Comparison of ENCODE assay signal across 19 cellular contexts in the genomic region with DNA sequence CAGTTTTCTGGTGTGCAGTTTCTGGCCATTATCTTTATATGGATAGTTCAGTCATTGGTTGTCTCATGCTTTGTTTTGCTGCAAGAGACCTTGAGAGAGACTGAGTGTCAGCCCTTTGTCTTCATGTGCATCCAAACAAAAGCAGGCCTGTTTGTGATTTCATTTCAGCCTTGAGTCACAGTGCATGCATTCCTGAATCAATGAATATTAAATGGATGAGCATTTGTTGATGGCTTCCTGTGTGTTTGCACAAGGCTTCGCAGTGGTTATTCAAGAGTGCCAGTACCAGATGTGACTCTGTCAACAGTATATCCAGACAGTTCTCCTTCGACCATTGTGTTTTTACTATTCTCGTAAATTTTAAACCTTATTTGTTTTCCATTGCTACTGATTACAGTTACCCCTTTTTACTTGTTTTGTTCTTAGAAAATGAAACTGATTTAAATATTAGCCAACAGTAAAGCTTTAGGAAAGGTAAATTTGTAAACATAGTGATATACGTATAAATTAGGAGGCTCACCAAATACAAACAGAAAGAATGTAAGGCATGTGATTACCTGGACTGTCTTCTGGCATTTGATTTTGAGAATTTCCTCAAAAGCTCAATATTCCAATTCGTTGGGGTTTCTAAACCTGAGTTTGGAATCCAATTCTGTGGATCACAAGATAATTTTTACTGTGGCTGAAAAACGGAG.
DNase-seq lines count a peak whose midpoint lies in the region; ATAC-seq and TF ChIP-seq lines count a peak whose summit lies in the region.
"Had no signal": no experiment of that assay in that cellular context is flagged by ENCODE, and none has a peak within 500 bp of the region (broad histone marks: within the 10 kb centered on the region; RNA-seq: fewer than 3 reads in every experiment).

No MANE protein-coding gene starts in this region.

- no peaks in the 10 kb centered on the region for H3K27me3 Mint-ChIP-seq in WTC11 (ENCODE audit: low read depth)
- H3K27me3 Mint-ChIP-seq: T-helper 17 cell had no signal

- DNase-seq in A673 (ENCODE audit: low spot score) = peak; percentile 36
- DNase-seq in WTC11 (ENCODE audit: low spot score) = no peak
- DNase-seq in iPS-NIHi11 (ENCODE audit: low spot score) = peak; percentile 26
- DNase-seq in lower leg skin (ENCODE audit: low spot score in 2 of 2) = no peak
- no peak for DNase-seq in GOT3 (lab: John Stamatoyannopoulos, UW)
- DNase-seq in Peyer's patch = no peak
- DNase-seq: activated CD4-positive, alpha-beta T cell treated with anti-CD3 and anti-CD28 coated beads, Interleukin-2, amount 50 U/mL, for 4 hours; activated gamma-delta T cell treated with Interleukin-2 at 50 U/mL for 16 hours; GF-D8; kidney glomerular epithelial cell; MV-4-11; natural killer cell; T-helper 17 cell; upper lobe of left lung had no signal

- TF ChIP-seq EP300 in gastroesophageal sphincter (IDR thresholded peaks at IDR 0.05) = no peak

- POLR2A ChIA-PET in A673 (lab: Charles Lee; ENCODE audit: low non-redundant PET) (interaction anchor here (0.7 kb wide), 1 partner anchor 14 kb away, joined by 4 read pairs; no protein-coding TSS in a partner anchor), WTC11 (lab: Charles Lee) (no interaction called here)

- H3K27ac ChIP-seq in A673 (ENCODE audit: low read depth, low read length, poor library complexity, severe bottlenecking) (no peak overlapping the region), HUES64 (ENCODE audit: low read depth, low read length) (peak overlapping the region; percentile 90), Peyer's patch (no peak overlapping the region), gastroesophageal sphincter (no peak overlapping the region)
- H3K27ac ChIP-seq: cardiac muscle cell, esophagus muscularis mucosa, HL-60, upper lobe of left lung had no signal

- peak; percentile 85 for ATAC-seq in WTC11
- ATAC-seq in gastroesophageal sphincter = no peak
- ATAC-seq: natural killer cell, T-helper 17 cell had no signal

- intact Hi-C loops in A673 (cut with micrococcal nuclease; ENCODE audit: unreplicated experiment) = no loop called here
- intact Hi-C loops in lower leg skin (cut with DNase I; ENCODE audit: low total_unique reads) = no loop called here

- no peak overlapping the region for H3K4me3 ChIP-seq in A673 (ENCODE audit: low read depth, low read length, poor library complexity, severe bottlenecking)
- no peak overlapping the region for H3K4me3 ChIP-seq in HUES64 (ENCODE audit: low read length)
- H3K4me3 ChIP-seq in lower leg skin (ENCODE audit: low read depth, poor library complexity, severe bottlenecking) = no peak overlapping the region
- no peak overlapping the region for H3K4me3 ChIP-seq in Peyer's patch
- H3K4me3 ChIP-seq in gastroesophageal sphincter = no peak overlapping the region
- H3K4me3 ChIP-seq: cardiac muscle cell, esophagus muscularis mucosa, upper lobe of left lung had no signal

- H3K4me1 Mint-ChIP-seq in WTC11 = peaks cover 69% of the 10 kb centered on the region
- H3K4me1 Mint-ChIP-seq: natural killer cell, T-helper 17 cell had no signal

- no peaks in the 10 kb centered on the region for H3K4me1 ChIP-seq in A673 (ENCODE audit: insufficient read depth, low read length, poor library complexity, severe bottlenecking)
- H3K4me1 ChIP-seq in HUES64 (ENCODE audit: insufficient read depth, low read length) = peaks cover 50% of the 10 kb centered on the region
- no peaks in the 10 kb centered on the region for H3K4me1 ChIP-seq in Peyer's patch
- no peaks in the 10 kb centered on the region for H3K4me1 ChIP-seq in gastroesophageal sphincter
- H3K4me1 ChIP-seq: esophagus muscularis mucosa, upper lobe of left lung had no signal

- H3K36me3 ChIP-seq in A673 (ENCODE audit: insufficient read depth, low read length, poor library complexity, severe bottlenecking) (no peaks in the 10 kb centered on the region), HUES64 (ENCODE audit: insufficient read depth, low read length) (no peaks in the 10 kb centered on the region), Peyer's patch (no peaks in the 10 kb centered on the region), gastroesophageal sphincter (no peaks in the 10 kb centered on the region)
- H3K36me3 ChIP-seq: cardiac muscle cell, esophagus muscularis mucosa, upper lobe of left lung had no signal

- TF ChIP-seq POLR2A in lower leg skin (IDR thresholded peaks at IDR 0.05) (no peak), Peyer's patch (IDR thresholded peaks at IDR 0.05) (no peak), gastroesophageal sphincter (IDR thresholded peaks at IDR 0.05) (no peak)

- H3K36me3 Mint-ChIP-seq in WTC11 = peaks cover 2% of the 10 kb centered on the region; the same call in 1 of the 2 replicates

- H3K9me3 ChIP-seq in A673 (ENCODE audit: low read depth, low read length, poor library complexity, severe bottlenecking) = no peaks in the 10 kb centered on the region
- no peaks in the 10 kb centered on the region for H3K9me3 ChIP-seq in HUES64 (ENCODE audit: insufficient read depth, low read depth, low read length)
- no peaks in the 10 kb centered on the region for H3K9me3 ChIP-seq in Peyer's patch
- H3K9me3 ChIP-seq in gastroesophageal sphincter = no peaks in the 10 kb centered on the region
- H3K9me3 ChIP-seq: esophagus muscularis mucosa, upper lobe of left lung had no signal

- TF ChIP-seq CTCF in A673 (conservative IDR thresholded peaks at IDR 0.05; ENCODE audit: low read depth, low read length) = no peak
- no peak for TF ChIP-seq CTCF in WTC11 (IDR thresholded peaks at IDR 0.05)
- no peak for TF ChIP-seq CTCF in lower leg skin (IDR thresholded peaks at IDR 0.05)
- TF ChIP-seq CTCF in Peyer's patch (IDR thresholded peaks at IDR 0.05) = no peak
- no peak for TF ChIP-seq CTCF in gastroesophageal sphincter (IDR thresholded peaks at IDR 0.05)

- H3K9ac ChIP-seq in HUES64 (ENCODE audit: low read depth, low read length) = peak overlapping the region; percentile 52

- H3K27me3 ChIP-seq in A673 (replicated peaks; ENCODE audit: insufficient read depth, low read depth, low read length, poor library complexity) (peaks cover 5% of the 10 kb centered on the region), HUES64 (ENCODE audit: insufficient read depth, low read length) (no peaks in the 10 kb centered on the region), Peyer's patch (no peaks in the 10 kb centered on the region), gastroesophageal sphincter (no peaks in the 10 kb centered on the region)
- H3K27me3 ChIP-seq: cardiac muscle cell, esophagus muscularis mucosa, upper lobe of left lung had no signal

- WGBS in HUES64 = 61% methylated on average over 6 of the region's 6 CpGs
- WGBS in lower leg skin, 2 donors = 39 to 41% methylated on average over 6 of the region's 6 CpGs
- 53 to 55% methylated on average over 6 of the region's 6 CpGs for whole genome bisulfite sequencing in gastroesophageal sphincter (ENCODE audit: low coverage in 1 of 2), 2 donors

- H3K4me3 Mint-ChIP-seq in WTC11 = peak overlapping the region; percentile 44
- H3K4me3 Mint-ChIP-seq: natural killer cell, T-helper 17 cell had no signal

- H3K27ac Mint-ChIP-seq in WTC11 = peak overlapping the region; percentile 99
- H3K27ac Mint-ChIP-seq: natural killer cell, T-helper 17 cell had no signal

- CTCF ChIA-PET in A673 (lab: Charles Lee) (no interaction called here), WTC11 (lab: Charles Lee) (no interaction called here)

- H3K9me3 Mint-ChIP-seq in WTC11 = no peaks in the 10 kb centered on the region

- BruUV-seq in A673 (replicated peaks; lab: Mats Ljungman, UMichigan) = no TSS peak

TF ChIP-seq in WTC11, 78 proteins besides CTCF, POLR2A, EP300 and RAD21 (continues in another document):
- TF ChIP-seq, protein P1, sequence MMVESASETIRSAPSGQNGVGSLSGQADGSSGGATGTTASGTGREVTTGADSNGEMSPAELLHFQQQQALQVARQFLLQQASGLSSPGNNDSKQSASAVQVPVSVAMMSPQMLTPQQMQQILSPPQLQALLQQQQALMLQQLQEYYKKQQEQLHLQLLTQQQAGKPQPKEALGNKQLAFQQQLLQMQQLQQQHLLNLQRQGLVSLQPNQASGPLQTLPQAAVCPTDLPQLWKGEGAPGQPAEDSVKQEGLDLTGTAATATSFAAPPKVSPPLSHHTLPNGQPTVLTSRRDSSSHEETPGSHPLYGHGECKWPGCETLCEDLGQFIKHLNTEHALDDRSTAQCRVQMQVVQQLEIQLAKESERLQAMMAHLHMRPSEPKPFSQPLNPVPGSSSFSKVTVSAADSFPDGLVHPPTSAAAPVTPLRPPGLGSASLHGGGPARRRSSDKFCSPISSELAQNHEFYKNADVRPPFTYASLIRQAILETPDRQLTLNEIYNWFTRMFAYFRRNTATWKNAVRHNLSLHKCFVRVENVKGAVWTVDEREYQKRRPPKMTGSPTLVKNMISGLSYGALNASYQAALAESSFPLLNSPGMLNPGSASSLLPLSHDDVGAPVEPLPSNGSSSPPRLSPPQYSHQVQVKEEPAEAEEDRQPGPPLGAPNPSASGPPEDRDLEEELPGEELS (CRISPR knock-in tag; IDR thresholded peaks at IDR 0.05) = peak; percentile 48; the same call in 1 of the 2 replicates
- TF ChIP-seq TEAD1 (CRISPR knock-in tag; IDR thresholded peaks at IDR 0.05) = 0 out of 2 replicates have a peak, but pooled peaks have one; percentile 18

Comparison
In these comparisons a context has a peak if more than half of its experiments do, and no peak if none do; other contexts are left out.
1. DNase-seq: peak in A673 (single experiment) and iPS-NIHi11 (single experiment); none in WTC11 (single experiment), lower leg skin (0 of 2), GOT3 (single experiment) and Peyer's patch (0 of 3).